ENCODE assay signal across 36 cellular contexts in genomic region chr1:234568345-234568744, GRCh38. TPM values are rescaled to one million over a fixed set of nuclear protein-coding genes. Genes with fewer than 3 reads are reported as not detected.
DNase-seq lines count a peak whose midpoint lies in the region; ATAC-seq, FAIRE-seq and TF ChIP-seq lines count a peak whose summit lies in the region.
"Had no signal": no experiment of that assay in that cellular context is flagged by ENCODE, and none has a peak within 500 bp of the region (broad histone marks: within the 10 kb centered on the region; RNA-seq: fewer than 3 reads in every experiment).

No MANE protein-coding gene starts in this region.

- no peaks in the 10 kb centered on the region for H3K36me3 Mint-ChIP-seq in endodermal cell (ENCODE audit: low read depth)
- peaks cover 0 to 5% (median 0%) of the 10 kb centered on the region in 3 experiments; a peak in 2 of 7 replicates for H3K36me3 Mint-ChIP-seq in H9 (ENCODE audit: insufficient read depth in 1 of 3, low read depth in 3 of 3)
- H3K36me3 Mint-ChIP-seq: CD14-positive monocyte; CD4-positive, alpha-beta memory T cell; CD4-positive, CD25-positive, alpha-beta regulatory T cell; CD8-positive, alpha-beta T cell had no signal

- H3K27me3 Mint-ChIP-seq in endodermal cell (ENCODE audit: insufficient read depth) (no peaks in the 10 kb centered on the region), H9 (ENCODE audit: low read depth) (no peaks in the 10 kb centered on the region; the same call in 1 of the 2 replicates)
- H3K27me3 Mint-ChIP-seq: B cell; CD4-positive, alpha-beta memory T cell; CD4-positive, alpha-beta T cell had no signal

- no peak overlapping the region for H3T11ph ChIP-seq in H9 (ENCODE audit: low read length)

- in situ Hi-C loops in HepG2 (cut with HindIII; ENCODE audit: extremely low pct_ligation_motif_present, low pct_unique_long_range_greater_than_20kb): no loop called here
- in situ Hi-C loops in K562 (cut with MboI): no loop called here

- H3K27me3 ChIP-seq in HepG2 (ENCODE audit: control insufficient read depth in 1 of 2, insufficient read depth in 2 of 2, low read length in 2 of 2) (peaks cover 0 to 4% of the 10 kb centered on the region in 2 experiments; a peak in 1 of 5 replicates), right lobe of liver (no peaks in the 10 kb centered on the region), K562 (ENCODE audit: control insufficient read depth in 2 of 2, insufficient read depth in 2 of 2, low read length in 2 of 2) (no peaks in the 10 kb centered on the region), endodermal cell (ENCODE audit: control insufficient read depth, insufficient read depth, low read length, poor library complexity, severe bottlenecking) (no peaks in the 10 kb centered on the region), mesendoderm (ENCODE audit: insufficient read depth, low read length, poor library complexity) (no peaks in the 10 kb centered on the region), H9 (ENCODE audit: insufficient read depth, low read length) (no peaks in the 10 kb centered on the region)
- H3K27me3 ChIP-seq: BE2C; BLaER1; BLaER1 treated with 17β-estradiol and CSF1 and Interleukin-3, amounts not matched to agents 10 nM and 100 nM had no signal

- TF ChIP-seq POLR2A in HepG2 (IDR thresholded peaks at IDR 0.05; ENCODE audit: insufficient read depth in 1 of 2, low read depth in 2 of 2, low read length in 2 of 2) (no peak), right lobe of liver (IDR thresholded peaks at IDR 0.05) (no peak), K562 (conservative IDR thresholded peaks at IDR 0.05) (no peak)

- H3K4me2 ChIP-seq in HepG2 (ENCODE audit: low read depth, low read length) (no peak overlapping the region), K562 (ENCODE audit: insufficient read depth, low read length) (no peak overlapping the region), mesendoderm (ENCODE audit: low read length) (no peak overlapping the region), H9 (ENCODE audit: insufficient read depth, insufficient read length, low read length) (no peak overlapping the region)
- H3K4me2 ChIP-seq: A549; BLaER1; BLaER1 treated with 17β-estradiol and CSF1 and Interleukin-3, amounts not matched to agents 10 nM and 100 nM had no signal

- H3K9me3 ChIP-seq in HepG2 (ENCODE audit: low read length): no peaks in the 10 kb centered on the region
- H3K9me3 ChIP-seq in right lobe of liver: no peaks in the 10 kb centered on the region
- H3K9me3 ChIP-seq in HEK293 (ENCODE audit: control insufficient read depth, insufficient read depth, low read depth, low read length): no peaks in the 10 kb centered on the region
- no peaks in the 10 kb centered on the region for H3K9me3 ChIP-seq in K562 (replicated peaks; ENCODE audit: control insufficient read depth, insufficient read depth, low read depth, low read length)
- H3K9me3 ChIP-seq in endodermal cell (ENCODE audit: control insufficient read depth, low read length): peaks cover 5% of the 10 kb centered on the region
- no peaks in the 10 kb centered on the region for H3K9me3 ChIP-seq in H9 (ENCODE audit: control insufficient read depth, low read depth, low read length)
- H3K9me3 ChIP-seq: A549; BE2C; BLaER1; BLaER1 treated with 17β-estradiol and CSF1 and Interleukin-3, amounts not matched to agents 10 nM and 100 nM; Caco-2 had no signal

- no peak overlapping the region for H3K27ac ChIP-seq in HepG2 (ENCODE audit: extremely low read length, insufficient read depth, low read length)
- H3K27ac ChIP-seq in right lobe of liver: no peak overlapping the region
- H3K27ac ChIP-seq in HEK293 (ENCODE audit: extremely low read depth, low read depth, low read length): no peak overlapping the region
- H3K27ac ChIP-seq in K562 (ENCODE audit: extremely low read depth, low read depth, low read length): no peak overlapping the region
- H3K27ac ChIP-seq in endodermal cell (ENCODE audit: low read depth, low read length): no peak overlapping the region
- H3K27ac ChIP-seq in mesendoderm (ENCODE audit: low read depth, low read length): no peak overlapping the region
- H3K27ac ChIP-seq in H9 (ENCODE audit: insufficient read length, low read depth, low read length): no peak overlapping the region
- H3K27ac ChIP-seq: 22Rv1; A549; BLaER1; BLaER1 treated with 17β-estradiol and CSF1 and Interleukin-3, amounts not matched to agents 10 nM and 100 nM; C4-2B had no signal

- H3K4ac ChIP-seq in mesendoderm (ENCODE audit: low read depth, low read length): no peak overlapping the region
- H3K4ac ChIP-seq in H9 (ENCODE audit: low read depth, low read length): no peak overlapping the region

- DNase-seq in HepG2 (ENCODE audit: low spot score) (no peak), right lobe of liver (no peak), K562 (ENCODE audit: extremely low read depth in 1 of 4, low spot score in 3 of 4) (no peak), endodermal cell (peak; percentile 1), mesendoderm (no peak), COLO668 (lab: John Stamatoyannopoulos, UW; ENCODE audit: unreplicated experiment) (no peak), H9 (no peak)
- DNase-seq: 8988T; ACHN; AML-193; BE2C; C1 segment of cervical spinal cord; Caco-2; Calu3; CD4-positive, alpha-beta memory T cell; CD4-positive, alpha-beta T cell; CD4-positive, CD25-positive, alpha-beta regulatory T cell; CD8-positive, alpha-beta memory T cell; CD8-positive, alpha-beta T cell; COR-L47; DMS 273 treated with DMSO at 0.1 percent for 48 hours; DMS153; DMS53; DMS79; DMS79 treated with DMSO at 0.1 percent for 48 hours; DND-41; EL had no signal

- no peak overlapping the region for H3K4me3 ChIP-seq in HepG2 (replicated peaks in 1 of 3; ENCODE audit: insufficient read depth in 1 of 3, low read depth in 2 of 3, low read length in 3 of 3)
- no peak overlapping the region for H3K4me3 ChIP-seq in right lobe of liver
- no peak overlapping the region for H3K4me3 ChIP-seq in HEK293 (ENCODE audit: low read depth, low read length)
- H3K4me3 ChIP-seq in K562: no peak overlapping the region
- H3K4me3 ChIP-seq in endodermal cell (ENCODE audit: low read length): no peak overlapping the region
- no peak overlapping the region for H3K4me3 ChIP-seq in mesendoderm (ENCODE audit: low read length)
- H3K4me3 ChIP-seq: A549; BLaER1; BLaER1 treated with 17β-estradiol and CSF1 and Interleukin-3, amounts not matched to agents 10 nM and 100 nM had no signal

- H2AFZ ChIP-seq in HepG2 (ENCODE audit: low read length): no peak overlapping the region
- no peak overlapping the region for H2AFZ ChIP-seq in K562 (ENCODE audit: low read depth, low read length)
- no peak overlapping the region for H2AFZ ChIP-seq in H9 (ENCODE audit: low read length)

- H2BK120ac ChIP-seq in mesendoderm (ENCODE audit: low read depth, low read length) (no peak overlapping the region), H9 (ENCODE audit: low read depth, low read length, poor library complexity, severe bottlenecking) (no peak overlapping the region)

- H2BK15ac ChIP-seq in mesendoderm (replicated peaks; ENCODE audit: low read depth) (no peak overlapping the region), H9 (ENCODE audit: low read depth, low read length) (no peak overlapping the region)

- H3K14ac ChIP-seq in H9 (ENCODE audit: insufficient read depth, low read length): no peak overlapping the region

- H3K9me1 ChIP-seq in K562 (ENCODE audit: control insufficient read depth, insufficient read depth, low read length): no peaks in the 10 kb centered on the region

- H3K23me2 ChIP-seq in H9 (ENCODE audit: insufficient read length, low read depth, low read length, poor library complexity, severe bottlenecking): no peaks in the 10 kb centered on the region

- FAIRE-seq in HepG2 (lab: Jason Lieb, UNC) (no peak), K562 (lab: Jason Lieb, UNC) (no peak)
- FAIRE-seq: A204.1, A549 had no signal

- H2BK12ac ChIP-seq in H9 (ENCODE audit: insufficient read length, low read depth, low read length): no peak overlapping the region

- H3K79me1 ChIP-seq in mesendoderm (ENCODE audit: low read length) (no peaks in the 10 kb centered on the region), H9 (ENCODE audit: insufficient read depth, low read depth, low read length, poor library complexity, severe bottlenecking) (no peaks in the 10 kb centered on the region)

- no peak overlapping the region for H4K91ac ChIP-seq in H9 (ENCODE audit: insufficient read length, low read depth, low read length)

- no peak for TF ChIP-seq RAD21 in HepG2 (CRISPR knock-in tag; IDR thresholded peaks at IDR 0.05)
- TF ChIP-seq RAD21 in K562 (CRISPR knock-in tag; conservative IDR thresholded peaks at IDR 0.05 in 1 of 2, IDR thresholded peaks at IDR 0.05 in 1 of 2): no peak

- H3K4me1 Mint-ChIP-seq in endodermal cell: peaks cover 12% of the 10 kb centered on the region
- H3K4me1 Mint-ChIP-seq in H9: peaks cover 0 to 11% of the 10 kb centered on the region in 2 experiments; a peak in 2 of 4 replicates
- H3K4me1 Mint-ChIP-seq: B cell; CD4-positive, alpha-beta memory T cell; CD4-positive, CD25-positive, alpha-beta regulatory T cell; CD8-positive, alpha-beta memory T cell had no signal

- no peak overlapping the region for H4K8ac ChIP-seq in mesendoderm (ENCODE audit: low read depth, low read length)
- H4K8ac ChIP-seq in H9 (replicated peaks; ENCODE audit: insufficient read length, low read depth, low read length): no peak overlapping the region

- no peak for ATAC-seq in HepG2
- no peak for ATAC-seq in right lobe of liver
- no peak for ATAC-seq in K562
- ATAC-seq: A549; CD8-positive, alpha-beta T cell had no signal

- POLR2A ChIA-PET in HepG2 (lab: Yijun Ruan, JAX) (no interaction called here), HEK293 (lab: Yijun Ruan, JAX) (no interaction called here), K562 (lab: Yijun Ruan, JAX) (no interaction called here)

- no peak overlapping the region for H2AK5ac ChIP-seq in mesendoderm (ENCODE audit: low read length)
- no peak overlapping the region for H2AK5ac ChIP-seq in H9 (ENCODE audit: insufficient read length, low read length)

- H4K20me1 ChIP-seq in HepG2 (ENCODE audit: insufficient read depth, low read length) (no peaks in the 10 kb centered on the region), K562 (replicated peaks; ENCODE audit: control insufficient read depth, insufficient read depth, low read length) (no peaks in the 10 kb centered on the region), H9 (ENCODE audit: control insufficient read depth, insufficient read depth, insufficient read length) (no peaks in the 10 kb centered on the region)
- H4K20me1 ChIP-seq: BLaER1; BLaER1 treated with 17β-estradiol and CSF1 and Interleukin-3, amounts not matched to agents 10 nM and 100 nM had no signal

- no peak overlapping the region for H3K18ac ChIP-seq in mesendoderm (ENCODE audit: low read length)
- no peak overlapping the region for H3K18ac ChIP-seq in H9 (ENCODE audit: insufficient read length, low read depth, low read length)

- CTCF ChIA-PET in HepG2 (lab: Yijun Ruan, JAX; ENCODE audit: low intra/inter-chr PET ratio, low total read pairs) (no interaction called here), HEK293 (lab: Yijun Ruan, JAX) (interaction anchor here (0.7 kb wide), 1 partner anchor 936 kb away, joined by 3 read pairs; the partner anchor contains the start of gene B3GALNT2), K562 (lab: Yijun Ruan, JAX; ENCODE audit: low intra/inter-chr PET ratio) (no interaction called here)

- H3K27ac Mint-ChIP-seq in endodermal cell (no peak overlapping the region), H9 (no peak overlapping the region)
- H3K27ac Mint-ChIP-seq: B cell; CD14-positive monocyte; CD4-positive, alpha-beta memory T cell; CD4-positive, alpha-beta T cell; CD4-positive, CD25-positive, alpha-beta regulatory T cell; CD8-positive, alpha-beta memory T cell; CD8-positive, alpha-beta T cell had no signal

- H3K36me3 ChIP-seq in HepG2 (replicated peaks in 1 of 2; ENCODE audit: control insufficient read depth in 1 of 2, insufficient read depth in 2 of 2, low read length in 2 of 2) (no peaks in the 10 kb centered on the region), right lobe of liver (no peaks in the 10 kb centered on the region), HEK293 (ENCODE audit: control insufficient read depth in 2 of 2, insufficient read depth in 1 of 2, low read length in 2 of 2) (no peaks in the 10 kb centered on the region), K562 (ENCODE audit: control insufficient read depth, insufficient read depth, low read length) (no peaks in the 10 kb centered on the region), endodermal cell (ENCODE audit: control insufficient read depth, insufficient read depth, low read length) (no peaks in the 10 kb centered on the region), mesendoderm (ENCODE audit: control insufficient read depth, insufficient read depth, low read length) (no peaks in the 10 kb centered on the region)
- H3K36me3 ChIP-seq: BE2C; BLaER1; BLaER1 treated with 17β-estradiol and CSF1 and Interleukin-3, amounts not matched to agents 10 nM and 100 nM had no signal

- TF ChIP-seq CTCF in HepG2 (CRISPR knock-in tag; IDR thresholded peaks at IDR 0.05): no peak
- TF ChIP-seq CTCF in right lobe of liver (IDR thresholded peaks at IDR 0.05): no peak
- TF ChIP-seq CTCF in HEK293 (tag by site-specific recombination; IDR thresholded peaks at IDR 0.05): no peak
- TF ChIP-seq CTCF in K562 (IDR thresholded peaks at IDR 0.05 in 2 of 3, conservative IDR thresholded peaks at IDR 0.05 in 1 of 3; ENCODE audit: insufficient read depth in 2 of 3, low read depth in 1 of 3, low read length in 3 of 3): no peak
- no peak for TF ChIP-seq CTCF in endodermal cell (conservative IDR thresholded peaks at IDR 0.05)
- no peak for TF ChIP-seq CTCF in H9 (conservative IDR thresholded peaks at IDR 0.05)

- TF ChIP-seq EP300 in HepG2 (IDR thresholded peaks at IDR 0.05; ENCODE audit: low read depth in 2 of 2, low read length in 2 of 2): no peak
- no peak for TF ChIP-seq EP300 in HepG2 (CRISPR knock-in tag; IDR thresholded peaks at IDR 0.05; ENCODE audit: borderline replicate concordance)
- no peak for TF ChIP-seq EP300 in K562 (IDR thresholded peaks at IDR 0.05; ENCODE audit: low read length)

- H3K9me3 Mint-ChIP-seq in endodermal cell (peaks cover 3% of the 10 kb centered on the region), H9 (peaks cover 0 to 3% of the 10 kb centered on the region in 2 experiments; a peak in 2 of 5 replicates)
- H3K9me3 Mint-ChIP-seq: CD4-positive, alpha-beta T cell; CD8-positive, alpha-beta T cell had no signal

- 0% methylated on average over 1 of the region's 1 CpG for WGBS in HepG2 (ENCODE audit: low lambda C conversion rate)
- WGBS in right lobe of liver (ENCODE audit: insufficient coverage, low coverage, low lambda C conversion rate, missing lambda C conversion rate): 36% methylated on average over 1 of the region's 1 CpG
- WGBS in K562 (ENCODE audit: insufficient coverage, low coverage, missing lambda C conversion rate): 6% methylated on average over 1 of the region's 1 CpG
- whole genome bisulfite sequencing in endodermal cell (ENCODE audit: insufficient coverage in 1 of 2, insufficient read length in 1 of 2), 2 experiments: 58 to 71% methylated on average over 1 of the region's 1 CpG
- WGBS in mesendoderm (ENCODE audit: extremely low coverage, insufficient coverage, low lambda C conversion rate): no CpG with 5 or more reads among the region's 1 CpG
- no CpG with 5 or more reads among the region's 1 CpG for WGBS in H9 (ENCODE audit: extremely low coverage, insufficient read length, low lambda C conversion rate)

- H3K9ac ChIP-seq in HepG2 (ENCODE audit: insufficient read depth, low read depth, low read length): no peak overlapping the region
- H3K9ac ChIP-seq in K562 (ENCODE audit: insufficient read depth in 1 of 2, low read depth in 2 of 2, low read length in 2 of 2): no peak overlapping the region
- H3K9ac ChIP-seq in endodermal cell (ENCODE audit: extremely low read depth, low read length, poor library complexity, severe bottlenecking): no peak overlapping the region
- no peak overlapping the region for H3K9ac ChIP-seq in mesendoderm (ENCODE audit: low read length)
- no peak overlapping the region for H3K9ac ChIP-seq in H9 (ENCODE audit: extremely low read depth, insufficient read length, low read length)
- H3K9ac ChIP-seq: BLaER1; BLaER1 treated with 17β-estradiol and CSF1 and Interleukin-3, amounts not matched to agents 10 nM and 100 nM had no signal

- H3K79me2 ChIP-seq in HepG2 (ENCODE audit: insufficient read depth, low read length) (no peaks in the 10 kb centered on the region), K562 (ENCODE audit: control insufficient read depth, insufficient read depth, low read length) (no peaks in the 10 kb centered on the region), mesendoderm (ENCODE audit: control insufficient read depth, insufficient read depth, low read length) (no peaks in the 10 kb centered on the region), H9 (ENCODE audit: insufficient read depth, low read length) (no peaks in the 10 kb centered on the region)

- no TSS peak for BruUV-seq in HepG2 (replicated peaks; lab: Mats Ljungman, UMichigan)
- no TSS peak for BruUV-seq in K562 (replicated peaks; lab: Mats Ljungman, UMichigan)

- H2BK20ac ChIP-seq in H9 (ENCODE audit: low read depth, low read length, poor library complexity, severe bottlenecking): no peak overlapping the region

- H3K56ac ChIP-seq in mesendoderm (ENCODE audit: low read length) (no peak overlapping the region), H9 (ENCODE audit: insufficient read length, low read depth, low read length) (no peak overlapping the region)

- H2BK5ac ChIP-seq in mesendoderm (ENCODE audit: low read length) (no peak overlapping the region), H9 (ENCODE audit: insufficient read length, low read length) (no peak overlapping the region)

- H4K5ac ChIP-seq in mesendoderm (ENCODE audit: low read length): no peak overlapping the region
- H4K5ac ChIP-seq in H9 (ENCODE audit: insufficient read length, low read depth, low read length): no peak overlapping the region

- no peak overlapping the region for H3K23ac ChIP-seq in mesendoderm (ENCODE audit: low read length)
- no peak overlapping the region for H3K23ac ChIP-seq in H9 (ENCODE audit: insufficient read length, low read depth, low read length)

- peaks cover 37% of the 10 kb centered on the region for H3K4me1 ChIP-seq in HepG2 (ENCODE audit: insufficient read depth, low read length)
- no peaks in the 10 kb centered on the region for H3K4me1 ChIP-seq in right lobe of liver
- H3K4me1 ChIP-seq in HEK293 (ENCODE audit: control insufficient read depth, insufficient read depth, low read length): peaks cover 14% of the 10 kb centered on the region
- peaks cover 0 to 2% of the 10 kb centered on the region in 2 experiments; a peak in 2 of 5 replicates for H3K4me1 ChIP-seq in K562 (replicated peaks in 1 of 2; ENCODE audit: control insufficient read depth in 2 of 2, insufficient read depth in 2 of 2, low read length in 2 of 2)
- H3K4me1 ChIP-seq in endodermal cell (ENCODE audit: control insufficient read depth, insufficient read depth, low read length): no peaks in the 10 kb centered on the region
- no peaks in the 10 kb centered on the region for H3K4me1 ChIP-seq in mesendoderm (ENCODE audit: control insufficient read depth, low read depth, low read length)
- H3K4me1 ChIP-seq in H9 (ENCODE audit: insufficient read depth, low read length): no peaks in the 10 kb centered on the region
- H3K4me1 ChIP-seq: BLaER1 treated with 17β-estradiol and CSF1 and Interleukin-3, amounts not matched to agents 10 nM and 100 nM had no signal

- H3K4me3 Mint-ChIP-seq in endodermal cell (no peak overlapping the region), H9 (no peak overlapping the region)
- H3K4me3 Mint-ChIP-seq: B cell; CD14-positive monocyte; CD4-positive, alpha-beta memory T cell; CD4-positive, alpha-beta T cell; CD4-positive, CD25-positive, alpha-beta regulatory T cell; CD8-positive, alpha-beta memory T cell; CD8-positive, alpha-beta T cell had no signal

- intact Hi-C loops in HepG2 (cut with micrococcal nuclease; ENCODE audit: unreplicated experiment): no loop called here
- intact Hi-C loops in right lobe of liver (cut with DNase I): no loop called here
- intact Hi-C loops in K562 (cut with micrococcal nuclease): no loop called here

RNA-seq across cellular contexts. Expression of gene IRF2BP2, which starts 41.6 kb away (rescaled TPM):
- 127 and 147 TPM in 2 replicates for total RNA-seq in HepG2 (2016; rRNA removed; fragmentation: Illumina TruSeq; extraction: Trizol)
- 25.1 and 26.8 TPM in 2 replicates for total RNA-seq in HepG2 (2016; cell fraction: cytosol; rRNA removed; fragmentation: Illumina TruSeq; extraction: Trizol; ENCODE audit: low read depth)
- 104 and 154 TPM in 2 replicates for total RNA-seq in HepG2 (2016; cell fraction: insoluble cytoplasmic fraction; rRNA removed; fragmentation: Illumina TruSeq; extraction: Trizol)
- 85.2 and 85.5 TPM in 2 replicates for total RNA-seq in HepG2 (2016; cell fraction: membrane; rRNA removed; fragmentation: Illumina TruSeq; extraction: Trizol)
- 132 and 141 TPM in 2 replicates for total RNA-seq in HepG2 (2016; cell fraction: nucleus; rRNA removed; fragmentation: Illumina TruSeq; extraction: Trizol)
- 140 and 180 TPM in 2 replicates for polyA plus RNA-seq in HepG2 (2011; rRNA removed)
- 82.1 and 111 TPM in 2 replicates for polyA plus RNA-seq in HepG2 (2011; cell fraction: cytosol; rRNA removed)
- polyA plus RNA-seq in HepG2 (2011; cell fraction: nucleus; rRNA removed): 491 and 557 TPM in 2 replicates
- polyA plus RNA-seq in HepG2 (2012): 136 and 153 TPM in 2 replicates
- polyA plus RNA-seq in HepG2 (2016; cell fraction: cytosol; fragmentation: Illumina TruSeq; extraction: Trizol; ENCODE audit: low read depth): 22.4 and 23.1 TPM in 2 replicates
- 127 and 168 TPM in 2 replicates for polyA plus RNA-seq in HepG2 (2016; cell fraction: insoluble cytoplasmic fraction; fragmentation: Illumina TruSeq; extraction: Trizol; ENCODE audit: low read depth)
- 58.5 and 65.6 TPM in 2 replicates for polyA plus RNA-seq in HepG2 (2016; cell fraction: membrane; fragmentation: Illumina TruSeq; extraction: Trizol; ENCODE audit: low read depth)
- polyA plus RNA-seq in HepG2 (2016; cell fraction: nucleus; fragmentation: Illumina TruSeq; extraction: Trizol; ENCODE audit: insufficient read depth, low read depth): 293 and 322 TPM in 2 replicates
- 43.4 and 196 TPM in 2 replicates for polyA minus RNA-seq in HepG2 (2011; rRNA and poly(A)+ RNA removed; ENCODE audit: low replicate concordance)
- 155 and 170 TPM in 2 replicates for polyA minus RNA-seq in HepG2 (2011; cell fraction: cytosol; rRNA and poly(A)+ RNA removed)
- 115 and 118 TPM in 2 replicates for polyA minus RNA-seq in HepG2 (2011; cell fraction: nucleus; rRNA and poly(A)+ RNA removed)
- 10 to 100 TPM; 35.3 to 93.2 (median 56.8) TPM for total RNA-seq in right lobe of liver
- total RNA-seq in K562 (2011; cell fraction: chromatin; rRNA removed; ENCODE audit: low replicate concordance): 23.6 and 29.2 TPM in 2 replicates
- 17.0 and 26.0 TPM in 2 replicates for total RNA-seq in K562 (2011; cell fraction: nucleolus; rRNA removed)
- total RNA-seq in K562 (2011; cell fraction: nucleoplasm; rRNA removed): 17.2 and 26.8 TPM in 2 replicates
- 24.4 and 38.8 TPM in 2 replicates for total RNA-seq in K562 (2014; rRNA removed)
- 18.4 and 22.1 TPM in 2 replicates for total RNA-seq in K562 (2014; rRNA removed; fragmentation: Illumina TruSeq; extraction: Trizol)
- total RNA-seq in K562 (2015; rRNA removed; fragmentation: Illumina TruSeq; extraction: Trizol): 35.3 and 39.1 TPM in 2 replicates
- total RNA-seq in K562 (2021): 68.4 and 68.6 TPM in 2 replicates
- polyA plus RNA-seq in K562 (2011; rRNA removed): 7.7 and 18.0 TPM in 2 replicates
- polyA plus RNA-seq in K562 (2011; cell fraction: cytosol; rRNA removed): 12.4 and 22.0 TPM in 2 replicates
- polyA plus RNA-seq in K562 (2011; cell fraction: nucleus; rRNA removed): 73.6 and 97.0 TPM in 2 replicates
- 38.3 and 116 TPM in 2 replicates for polyA plus RNA-seq in K562 (2012)
- polyA plus RNA-seq in K562 (2014; fragmentation: Illumina TruSeq; extraction: Trizol): 47.0 and 60.0 TPM in 2 replicates
- 10 to 100 TPM; 11.4 to 18.2 TPM for polyA plus RNA-seq in K562 (2014; fragmentation: Nextera tagmentation; extraction: Ambion mirVana)
- 19.0 and 30.4 TPM in 2 replicates for polyA plus RNA-seq in K562 (2014; rRNA removed)
- 10.8 and 16.9 TPM in 2 replicates for polyA minus RNA-seq in K562 (2011; rRNA and poly(A)+ RNA removed)
- polyA minus RNA-seq in K562 (2011; cell fraction: cytosol; rRNA and poly(A)+ RNA removed): 43.5 and 61.6 TPM in 2 replicates
- 22.5 and 41.3 TPM in 2 replicates for polyA minus RNA-seq in K562 (2011; cell fraction: nucleus; rRNA and poly(A)+ RNA removed)
- total RNA-seq in endodermal cell: 10 to 100 TPM; 41.6 to 45.7 TPM
- 63.2 TPM for polyA plus RNA-seq in endodermal cell (2013, experiment 1 of 2)
- polyA plus RNA-seq in endodermal cell (2013, experiment 2 of 2): 56.4 TPM
- 26.4 TPM for polyA plus RNA-seq in mesendoderm (2013, experiment 1 of 2)
- polyA plus RNA-seq in mesendoderm (2013, experiment 2 of 2): 26.7 TPM
- 80.2 and 80.3 TPM in 2 replicates for total RNA-seq in H9 (2021)
